Comparison of ENCODE assay signal across 16 cellular contexts in the genomic region with DNA sequence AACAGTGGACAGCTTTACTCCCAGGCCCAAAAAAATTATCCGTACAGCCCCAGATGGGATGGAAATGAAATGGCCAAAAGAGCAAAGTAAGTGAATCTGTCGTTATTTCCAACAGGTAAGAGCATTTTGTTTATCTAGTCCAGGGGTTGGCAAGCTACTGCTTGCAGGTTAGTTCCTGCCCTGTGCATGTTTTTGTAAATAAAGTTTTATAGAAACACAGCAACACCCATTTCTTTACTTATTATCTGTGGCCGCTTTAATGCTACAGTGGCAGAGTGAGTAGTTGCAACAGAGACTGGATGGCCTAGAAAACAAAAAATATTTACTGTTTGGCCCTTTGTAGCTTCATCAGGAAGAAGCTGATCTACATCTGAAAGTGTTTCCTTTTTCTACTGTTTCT.
A peak's percentile ranks its signal among the peaks of the same experiment; 100 is the strongest.
DNase-seq lines count a peak whose midpoint lies in the region; ATAC-seq, FAIRE-seq and TF ChIP-seq lines count a peak whose summit lies in the region.
"Had no signal": no experiment of that assay in that cellular context is flagged by ENCODE, and none has a peak within 500 bp of the region (broad histone marks: within the 10 kb centered on the region; RNA-seq: fewer than 3 reads in every experiment).

No MANE protein-coding gene starts in this region.

- H3K4me3 Mint-ChIP-seq in Caco-2 (ENCODE audit: unreplicated experiment), result no peak overlapping the region
- no peak overlapping the region for H3K4me3 Mint-ChIP-seq in stimulated activated naive B cell treated with anti-CD40 and anti-IgM and Interleukin-4, amounts not matched to agents 10 μg/mL and 1 μg/mL and 100 μg/mL, for 72 hours
- H3K4me3 Mint-ChIP-seq: B cell; CD8-positive, alpha-beta T cell had no signal

- POLR2A ChIA-PET in Caco-2 (lab: Charles Lee) (no interaction called here), K562 (lab: Yijun Ruan, JAX) (interaction anchor here (1.0 to 1.3 kb wide), 2 partner anchors 12 to 90 kb away, joined by 3 to 5 read pairs; no protein-coding TSS in a partner anchor)

- TSS peak; percentile 12 for BruUV-seq in Caco-2 (replicated peaks; lab: Mats Ljungman, UMichigan)
- no TSS peak for BruUV-seq in K562 (replicated peaks; lab: Mats Ljungman, UMichigan)

- no peaks in the 10 kb centered on the region for H3K36me3 Mint-ChIP-seq in Caco-2 (ENCODE audit: insufficient read depth, unreplicated experiment)
- H3K36me3 Mint-ChIP-seq in stimulated activated naive B cell treated with anti-CD40 and anti-IgM and Interleukin-4, amounts not matched to agents 10 μg/mL and 1 μg/mL and 100 μg/mL, for 72 hours, result peaks cover 14 to 30% of the 10 kb centered on the region in 2 donors

- H3K4me1 ChIP-seq in Caco-2 (no peaks in the 10 kb centered on the region), HUES48 (ENCODE audit: control insufficient read depth, insufficient read depth, low read length) (peaks cover 17% of the 10 kb centered on the region), K562 (replicated peaks in 1 of 2; ENCODE audit: control insufficient read depth in 2 of 2, insufficient read depth in 2 of 2, low read length in 2 of 2) (no peaks in the 10 kb centered on the region)

- no peak for FAIRE-seq in K562 (lab: Jason Lieb, UNC)
- FAIRE-seq: A204.1, GM19239 had no signal

- 55% methylated on average over 3 of the region's 3 CpGs for WGBS in K562 (ENCODE audit: insufficient coverage, low coverage, missing lambda C conversion rate)

- no peaks in the 10 kb centered on the region for H3K27me3 ChIP-seq in Caco-2 (replicated peaks; ENCODE audit: control insufficient read depth, insufficient read depth, low read length)
- H3K27me3 ChIP-seq in HUES48 (ENCODE audit: control insufficient read depth, insufficient read depth, low read length), result no peaks in the 10 kb centered on the region
- H3K27me3 ChIP-seq in K562 (ENCODE audit: control insufficient read depth in 2 of 2, insufficient read depth in 2 of 2, low read length in 2 of 2), result no peaks in the 10 kb centered on the region

- H3K27me3 Mint-ChIP-seq in Caco-2 (ENCODE audit: insufficient read depth, unreplicated experiment), result no peaks in the 10 kb centered on the region
- H3K27me3 Mint-ChIP-seq in stimulated activated naive B cell treated with anti-CD40 and anti-IgM and Interleukin-4, amounts not matched to agents 10 μg/mL and 1 μg/mL and 100 μg/mL, for 72 hours, result no peaks in the 10 kb centered on the region
- H3K27me3 Mint-ChIP-seq: B cell had no signal

- no peaks in the 10 kb centered on the region; the same call in 1 of the 2 replicates for H3K36me3 ChIP-seq in Caco-2 (ENCODE audit: control insufficient read depth, insufficient read depth, low read length)
- H3K36me3 ChIP-seq in HUES48 (ENCODE audit: control insufficient read depth, insufficient read depth, low read length), result no peaks in the 10 kb centered on the region
- 0 out of 3 replicates have a peak, but pooled peaks cover 2% of the 10 kb centered on the region for H3K36me3 ChIP-seq in K562 (ENCODE audit: control insufficient read depth, insufficient read depth, low read length)

- H2AFZ ChIP-seq in K562 (ENCODE audit: low read depth, low read length), result no peak overlapping the region

- H3K27ac ChIP-seq in HUES48 (ENCODE audit: low read depth, low read length) (peak overlapping the region; percentile 39), K562 (ENCODE audit: extremely low read depth, low read depth, low read length) (no peak overlapping the region)
- H3K27ac ChIP-seq: C4-2B had no signal

- H3K9me3 Mint-ChIP-seq in Caco-2 (ENCODE audit: unreplicated experiment), result no peaks in the 10 kb centered on the region
- H3K9me3 Mint-ChIP-seq in stimulated activated naive B cell treated with anti-CD40 and anti-IgM and Interleukin-4, amounts not matched to agents 10 μg/mL and 1 μg/mL and 100 μg/mL, for 72 hours, result no peaks in the 10 kb centered on the region
- H3K9me3 Mint-ChIP-seq: CD8-positive, alpha-beta T cell had no signal

- DNase-seq in Caco-2, result no peak
- DNase-seq in K562 (ENCODE audit: extremely low read depth in 1 of 4, low spot score in 3 of 4), result no peak
- no peak for DNase-seq in stimulated activated naive B cell treated with anti-CD40 and anti-IgM and Interleukin-4, amounts not matched to agents 10 μg/mL and 1 μg/mL and 100 μg/mL, for 72 hours
- no peak for DNase-seq in amygdala (lab: John Stamatoyannopoulos, UW)
- no peak for DNase-seq in NCI-H1417 (lab: John Stamatoyannopoulos, UW)
- no peak for DNase-seq in dedifferentiated amniotic fluid mesenchymal stem cell (ENCODE audit: extremely low spot score)
- DNase-seq: CD8-positive, alpha-beta T cell; COR-L47; DND-41; GDM1; H7 had no signal

- H3K9me1 ChIP-seq in K562 (ENCODE audit: control insufficient read depth, insufficient read depth, low read length), result no peaks in the 10 kb centered on the region

- TF ChIP-seq POLR2A in K562 (conservative IDR thresholded peaks at IDR 0.05), result no peak

- intact Hi-C loops in Caco-2 (cut with micrococcal nuclease; ENCODE audit: unreplicated experiment) (no loop called here), K562 (cut with micrococcal nuclease) (no loop called here)

- no peak for TF ChIP-seq EP300 in K562 (IDR thresholded peaks at IDR 0.05; ENCODE audit: low read length)

- H3K79me2 ChIP-seq in K562 (ENCODE audit: control insufficient read depth, insufficient read depth, low read length), result no peaks in the 10 kb centered on the region

- no peak overlapping the region for H3K9ac ChIP-seq in HUES48 (ENCODE audit: low read depth, low read length)
- no peak overlapping the region for H3K9ac ChIP-seq in K562 (ENCODE audit: insufficient read depth in 1 of 2, low read depth in 2 of 2, low read length in 2 of 2)

- H3K9me3 ChIP-seq in Caco-2, result no peaks in the 10 kb centered on the region
- H3K9me3 ChIP-seq in HUES48 (ENCODE audit: control insufficient read depth, insufficient read depth, low read length), result no peaks in the 10 kb centered on the region
- no peaks in the 10 kb centered on the region for H3K9me3 ChIP-seq in K562 (replicated peaks; ENCODE audit: control insufficient read depth, insufficient read depth, low read depth, low read length)

- no peak for TF ChIP-seq CTCF in Caco-2 (IDR thresholded peaks at IDR 0.05; ENCODE audit: insufficient read depth in 1 of 2, low read depth in 1 of 2, low read length in 1 of 2, severe bottlenecking in 1 of 2, unreplicated experiment in 1 of 2)
- TF ChIP-seq CTCF in K562 (IDR thresholded peaks at IDR 0.05 in 2 of 3, conservative IDR thresholded peaks at IDR 0.05 in 1 of 3; ENCODE audit: insufficient read depth in 2 of 3, low read depth in 1 of 3, low read length in 3 of 3), result no peak

- H4K20me1 ChIP-seq in K562 (replicated peaks; ENCODE audit: control insufficient read depth, insufficient read depth, low read length), result no peaks in the 10 kb centered on the region

- no peak for TF ChIP-seq RAD21 in K562 (CRISPR knock-in tag; conservative IDR thresholded peaks at IDR 0.05 in 1 of 2, IDR thresholded peaks at IDR 0.05 in 1 of 2)

- ATAC-seq in K562, result no peak
- no peak for ATAC-seq in stimulated activated naive B cell treated with anti-CD40 and anti-IgM and Interleukin-4, amounts not matched to agents 10 μg/mL and 1 μg/mL and 100 μg/mL, for 72 hours (replicated peaks)
- ATAC-seq: CD8-positive, alpha-beta T cell had no signal

- no peak overlapping the region for H3K4me2 ChIP-seq in K562 (ENCODE audit: insufficient read depth, low read length)

- in situ Hi-C loops in K562 (cut with MboI), result no loop called here

- no peak overlapping the region for H3K4me3 ChIP-seq in Caco-2 (ENCODE audit: low read depth, low read length)
- no peak overlapping the region for H3K4me3 ChIP-seq in HUES48 (ENCODE audit: low read depth, low read length)
- H3K4me3 ChIP-seq in K562, result no peak overlapping the region

- CTCF ChIA-PET in Caco-2 (lab: Charles Lee), result no interaction called here
- CTCF ChIA-PET in K562 (lab: Yijun Ruan, JAX; ENCODE audit: low intra/inter-chr PET ratio), result no interaction called here

- H3K4me1 Mint-ChIP-seq in Caco-2 (ENCODE audit: low read depth, unreplicated experiment), result no peaks in the 10 kb centered on the region
- H3K4me1 Mint-ChIP-seq in stimulated activated naive B cell treated with anti-CD40 and anti-IgM and Interleukin-4, amounts not matched to agents 10 μg/mL and 1 μg/mL and 100 μg/mL, for 72 hours, result no peaks in the 10 kb centered on the region
- H3K4me1 Mint-ChIP-seq: B cell had no signal

- no peak overlapping the region for H3K27ac Mint-ChIP-seq in Caco-2 (ENCODE audit: unreplicated experiment)
- peak overlapping the region; percentile 20 for H3K27ac Mint-ChIP-seq in stimulated activated naive B cell treated with anti-CD40 and anti-IgM and Interleukin-4, amounts not matched to agents 10 μg/mL and 1 μg/mL and 100 μg/mL, for 72 hours
- H3K27ac Mint-ChIP-seq: B cell; CD8-positive, alpha-beta T cell had no signal
